Comparison of ENCODE assay signal across 8 cellular contexts in genomic region chr13:99281811-99282263, GRCh38.
A peak's percentile ranks its signal among the peaks of the same experiment; 100 is the strongest.
DNase-seq lines count a peak whose midpoint lies in the region; ATAC-seq and TF ChIP-seq lines count a peak whose summit lies in the region.

No MANE protein-coding gene starts in this region.

- peaks cover 0 to 37% (median 15%) of the 10 kb centered on the region in 4 donors for H3K4me1 ChIP-seq in tibial artery

- peaks cover 90% of the 10 kb centered on the region for H3K4me1 Mint-ChIP-seq in activated T-cell treated with anti-CD3 and anti-CD28 coated beads, Interleukin-2, amount 50 U/mL, for 24 hours (ENCODE audit: low read depth)

- H3K27ac ChIP-seq in layer of hippocampus (ENCODE audit: low read depth, low read length) (peak overlapping the region; percentile 27), tibial artery (peak overlapping the region in 1 of 2 donors; percentile 56)

- ATAC-seq in HG03432 (IDR thresholded peaks at IDR 0.05; ENCODE audit: unreplicated experiment), result peak; percentile 82

- H3K27me3 ChIP-seq in layer of hippocampus (ENCODE audit: control insufficient read depth, insufficient read depth, low read length), result no peaks in the 10 kb centered on the region
- no peaks in the 10 kb centered on the region for H3K27me3 ChIP-seq in tibial artery

- no peak overlapping the region for H3K4me3 Mint-ChIP-seq in activated T-cell treated with anti-CD3 and anti-CD28 coated beads, Interleukin-2, amount 50 U/mL, for 24 hours

- no peak for TF ChIP-seq CTCF in tibial artery (IDR thresholded peaks at IDR 0.05)

- peak; percentile 49 to 52 for DNase-seq in stimulated activated CD4-positive, alpha-beta T cell treated with anti-CD3 and anti-CD28 coated beads, Interleukin-2, amount 100 ng/mL, for 24 hours
- no peak for DNase-seq in stimulated activated CD4-positive, alpha-beta T cell treated with anti-CD3 and anti-CD28 coated beads, Interleukin-12 subunit alpha, Interleukin-12 subunit beta, amount 100 ng/mL, for 4 hours
- DNase-seq in activated T-cell treated with anti-CD3 and anti-CD28 coated beads, Interleukin-2, amount 50 U/mL, for 24 hours, result no peak
- DNase-seq in tibial artery, result peak; percentile 72 to 85
- no peak for DNase-seq in hepatic stellate cell (ENCODE audit: low spot score)
- no peak for DNase-seq in dedifferentiated amniotic fluid mesenchymal stem cell (ENCODE audit: extremely low spot score)

- H3K4me3 ChIP-seq in tibial artery, result no peak overlapping the region

- H3K36me3 Mint-ChIP-seq in activated T-cell treated with anti-CD3 and anti-CD28 coated beads, Interleukin-2, amount 50 U/mL, for 24 hours (ENCODE audit: low read depth), result peaks cover 59% of the 10 kb centered on the region

- intact Hi-C loops in tibial artery (cut with DNase I; ENCODE audit: low total_unique reads), result no loop called here

- H3K9me3 ChIP-seq in tibial artery, result no peaks in the 10 kb centered on the region

- peak overlapping the region; percentile 78 for H3K27ac Mint-ChIP-seq in activated T-cell treated with anti-CD3 and anti-CD28 coated beads, Interleukin-2, amount 50 U/mL, for 24 hours

- H3K36me3 ChIP-seq in tibial artery, result no peaks in the 10 kb centered on the region

- H3K9me3 Mint-ChIP-seq in activated T-cell treated with anti-CD3 and anti-CD28 coated beads, Interleukin-2, amount 50 U/mL, for 24 hours, result no peaks in the 10 kb centered on the region

- H3K27me3 Mint-ChIP-seq in activated T-cell treated with anti-CD3 and anti-CD28 coated beads, Interleukin-2, amount 50 U/mL, for 24 hours, result no peaks in the 10 kb centered on the region

Comparison
In these comparisons a context has a peak if more than half of its experiments do, and no peak if none do; other contexts are left out.
1. DNase-seq: peak in stimulated activated CD4-positive, alpha-beta T cell treated with anti-CD3 and anti-CD28 coated beads, Interleukin-2, amount 100 ng/mL, for 24 hours (2 of 2) and tibial artery (2 of 2); none in stimulated activated CD4-positive, alpha-beta T cell treated with anti-CD3 and anti-CD28 coated beads, Interleukin-12 subunit alpha, Interleukin-12 subunit beta, amount 100 ng/mL, for 4 hours (single experiment), activated T-cell treated with anti-CD3 and anti-CD28 coated beads, Interleukin-2, amount 50 U/mL, for 24 hours (single experiment), hepatic stellate cell (single experiment) and dedifferentiated amniotic fluid mesenchymal stem cell (single experiment).